ENCODE assay signal across 17 cellular contexts in the genomic region with DNA sequence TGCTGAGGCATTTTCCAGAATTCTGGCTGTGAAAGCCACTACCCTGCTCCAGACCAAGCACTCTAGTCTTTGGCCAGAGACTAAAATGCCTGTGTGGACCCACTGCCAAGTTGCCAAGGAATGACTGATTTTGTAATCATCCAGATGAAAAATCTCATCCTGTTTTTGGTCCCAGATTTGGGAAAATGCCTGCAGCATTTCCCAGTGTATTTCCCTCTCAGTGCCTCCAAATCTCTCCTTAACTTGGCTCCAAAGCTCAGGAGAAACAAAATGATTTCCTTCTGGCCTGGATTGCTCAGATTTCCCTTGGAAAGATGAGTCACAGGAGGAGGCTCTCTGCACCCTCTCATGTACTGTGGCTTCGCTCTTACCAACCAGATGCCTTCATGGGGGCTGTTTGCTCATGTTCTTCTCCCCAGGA.
DNase-seq lines count a peak whose midpoint lies in the region; ATAC-seq and TF ChIP-seq lines count a peak whose summit lies in the region.
"Had no signal": no experiment of that assay in that cellular context is flagged by ENCODE, and none has a peak within 500 bp of the region (broad histone marks: within the 10 kb centered on the region; RNA-seq: fewer than 3 reads in every experiment).

No MANE protein-coding gene starts in this region.

- DNase-seq in HFF-Myc (ENCODE audit: extremely low read depth, low read depth) (peak; percentile 59), adipocyte (ENCODE audit: low read depth) (peak; percentile 66), fibroblast of mammary gland (ENCODE audit: low read depth) (peak; percentile 86), skeletal muscle cell (ENCODE audit: low read depth) (peak; percentile 51), NCI-H1105 (lab: John Stamatoyannopoulos, UW) (no peak), left lobe of liver (ENCODE audit: low spot score) (no peak), globus pallidus (ENCODE audit: low spot score) (no peak)
- DNase-seq in activated CD4-positive, CD25-positive, alpha-beta regulatory T cell treated with anti-CD3 and anti-CD28 coated beads, Interleukin-2, amount 50 U/mL, for 72 hours, result no peak
- DNase-seq: activated CD4-positive, alpha-beta memory T cell treated with anti-CD3 and anti-CD28 coated beads for 36 hours; aorta; CD4-positive, alpha-beta T cell; effector memory CD8-positive, alpha-beta T cell; hippocampal formation; naive B cell; SHP77; stimulated activated CD4-positive, alpha-beta T cell treated with anti-CD3 and anti-CD28 coated beads, Interleukin-2, amount 100 ng/mL, for 48 hours had no signal

- H3K4me1 ChIP-seq in adipocyte (ENCODE audit: control insufficient read depth, insufficient read depth, low read length), result peaks cover 19% of the 10 kb centered on the region

- no peak for ATAC-seq in left lobe of liver
- ATAC-seq: activated T-helper 17 cell treated with anti-CD3 and anti-CD28 coated beads, Interleukin-2, amount 50 U/mL, for 72 hours; effector memory CD8-positive, alpha-beta T cell had no signal

- H3K9me3 ChIP-seq in adipocyte (ENCODE audit: control insufficient read depth, low read length), result peaks cover 25% of the 10 kb centered on the region

- no peak overlapping the region for H3K4me3 ChIP-seq in HFF-Myc (replicated peaks; ENCODE audit: low read depth, low read length)
- H3K4me3 ChIP-seq in adipocyte (ENCODE audit: low read length), result peak overlapping the region; percentile 23
- H3K4me3 ChIP-seq in fibroblast of mammary gland (ENCODE audit: control insufficient read depth, low read depth, low read length), result no peak overlapping the region
- no peak overlapping the region for H3K4me3 ChIP-seq in skeletal muscle cell (ENCODE audit: low read depth, low read length)

- no peak for TF ChIP-seq CTCF in HFF-Myc (IDR thresholded peaks at IDR 0.05; ENCODE audit: low read depth, low read length, missing control alignments)
- TF ChIP-seq CTCF in fibroblast of mammary gland (conservative IDR thresholded peaks at IDR 0.05; ENCODE audit: control insufficient read depth, insufficient read depth, low read depth, low read length), result no peak

- H3K9ac ChIP-seq in adipocyte (ENCODE audit: low read length), result peak overlapping the region; percentile 65

- H3K36me3 ChIP-seq in adipocyte (ENCODE audit: control insufficient read depth, insufficient read depth, low read length, severe bottlenecking), result no peaks in the 10 kb centered on the region

- H3K27me3 ChIP-seq in adipocyte (replicated peaks; ENCODE audit: control insufficient read depth, insufficient read depth, low read length), result no peaks in the 10 kb centered on the region

Comparison
In these comparisons a context has a peak if more than half of its experiments do, and no peak if none do; other contexts are left out.
1. DNase-seq: peak in HFF-Myc (single experiment), adipocyte (single experiment), fibroblast of mammary gland (single experiment) and skeletal muscle cell (single experiment); none in NCI-H1105 (single experiment), activated CD4-positive, CD25-positive, alpha-beta regulatory T cell treated with anti-CD3 and anti-CD28 coated beads, Interleukin-2, amount 50 U/mL, for 72 hours (single experiment), left lobe of liver (single experiment) and globus pallidus (single experiment).